8 cellular contexts compared by ENCODE assay signal in the genomic region with DNA sequence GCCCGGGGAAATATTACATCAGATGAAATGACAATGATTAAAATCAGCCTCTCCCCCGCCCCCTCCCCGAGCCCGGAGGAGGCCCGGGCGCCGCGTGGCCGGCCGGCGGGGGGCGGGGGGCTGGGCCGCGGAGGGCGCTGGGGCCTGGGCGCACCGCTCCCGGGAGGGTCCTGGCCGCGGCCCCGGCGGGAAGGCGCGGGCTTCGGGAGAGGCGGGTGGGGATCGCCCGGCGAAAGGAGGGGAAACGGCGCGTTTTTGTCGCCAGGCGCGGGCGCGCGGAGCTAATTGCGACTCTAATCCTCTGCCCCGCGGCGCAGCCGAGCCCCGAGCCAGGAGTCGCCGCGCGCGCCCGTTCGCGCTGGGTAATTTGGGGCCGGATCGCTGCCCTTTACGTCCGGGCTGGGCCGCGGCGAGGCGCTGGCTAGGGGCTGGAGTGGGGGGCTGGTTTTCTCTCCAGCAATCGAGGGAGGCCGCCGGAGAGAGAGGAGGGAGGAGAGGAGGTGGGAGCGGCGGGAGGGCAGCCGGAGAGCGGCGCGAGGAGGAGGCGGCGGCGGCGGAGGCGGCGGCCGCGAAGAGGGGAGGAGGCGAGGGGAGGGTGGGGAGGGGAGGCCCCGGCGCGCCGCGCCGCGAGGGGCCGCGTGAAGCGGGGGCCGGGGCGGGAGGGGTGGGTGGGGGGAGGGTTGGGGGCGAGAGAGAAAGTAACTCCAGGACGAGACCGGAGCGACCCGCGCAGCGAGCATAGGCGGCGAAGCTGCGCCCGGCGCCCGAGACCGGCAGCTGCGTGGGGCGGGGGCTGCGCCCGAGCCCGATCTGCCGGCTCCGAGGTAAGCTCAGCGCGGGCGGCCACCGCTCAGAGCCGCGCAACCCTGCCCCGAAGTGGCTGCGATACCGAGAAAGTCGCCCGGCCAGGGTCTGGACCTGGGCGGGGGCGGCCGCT. TPM values are rescaled to one million over a fixed set of nuclear protein-coding genes. Genes with fewer than 3 reads are reported as not detected.
A peak's percentile ranks its signal among the peaks of the same experiment; 100 is the strongest.
DNase-seq lines count a peak whose midpoint lies in the region; ATAC-seq and TF ChIP-seq lines count a peak whose summit lies in the region.

A gene with protein sequence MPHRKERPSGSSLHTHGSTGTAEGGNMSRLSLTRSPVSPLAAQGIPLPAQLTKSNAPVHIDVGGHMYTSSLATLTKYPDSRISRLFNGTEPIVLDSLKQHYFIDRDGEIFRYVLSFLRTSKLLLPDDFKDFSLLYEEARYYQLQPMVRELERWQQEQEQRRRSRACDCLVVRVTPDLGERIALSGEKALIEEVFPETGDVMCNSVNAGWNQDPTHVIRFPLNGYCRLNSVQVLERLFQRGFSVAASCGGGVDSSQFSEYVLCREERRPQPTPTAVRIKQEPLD (plus strand): TSS at position 707 of the 937 bp plus-strand sequence. CDS start 3,585 bp downstream, outside the sequence.

- H3K27me3 ChIP-seq in CD4-positive, alpha-beta memory T cell (ENCODE audit: insufficient read depth, low read length) = peaks cover 8% of the 10 kb centered on the region
- H3K27me3 ChIP-seq in thymus (ENCODE audit: control insufficient read depth, insufficient read depth) = peaks cover 44% of the 10 kb centered on the region

- peak; percentile 34 for ATAC-seq in mucosa of descending colon
- ATAC-seq in HG03045 (IDR thresholded peaks at IDR 0.05; ENCODE audit: unreplicated experiment) = no peak

- WGBS in thymus = under 1% methylated on average over 119 of the region's 125 CpGs

- DNase-seq in CD4-positive, alpha-beta memory T cell = peak in 3 of 5 donors; percentile 21 to 30 (median 22)
- DNase-seq in activated CD4-positive, alpha-beta T cell treated with anti-CD3 and anti-CD28 coated beads, Interleukin-2, amount 50 U/mL, for 48 hours = peak; percentile 51 to 58
- DNase-seq in epithelial cell of prostate (ENCODE audit: low read depth, low spot score) = no peak
- DNase-seq in mucosa of descending colon = peak in 2 of 3 donors; percentile 64 to 72
- no peak for DNase-seq in activated gamma-delta T cell (lab: John Stamatoyannopoulos, UW)

- peaks cover 14% of the 10 kb centered on the region for H3K4me1 ChIP-seq in CD4-positive, alpha-beta memory T cell (ENCODE audit: insufficient read depth, low read length)
- H3K4me1 ChIP-seq in mucosa of descending colon (ENCODE audit: low read depth) (peaks cover 11% of the 10 kb centered on the region), thymus (ENCODE audit: control insufficient read depth, insufficient read depth, low read length) (peaks cover 3% of the 10 kb centered on the region)

- no peaks in the 10 kb centered on the region for H3K36me3 Mint-ChIP-seq in CD4-positive, alpha-beta memory T cell
- no peaks in the 10 kb centered on the region for H3K36me3 Mint-ChIP-seq in IgD-negative memory B cell

- peaks cover 11 to 16% of the 10 kb centered on the region in 2 donors for H3K27me3 Mint-ChIP-seq in CD4-positive, alpha-beta memory T cell
- peaks cover 32% of the 10 kb centered on the region for H3K27me3 Mint-ChIP-seq in IgD-negative memory B cell

- peak within 1 kb of the TSS in 6 of 7 donors; percentile 10 to 81 (median 74) for H3K27ac Mint-ChIP-seq in CD4-positive, alpha-beta memory T cell
- H3K27ac Mint-ChIP-seq in IgD-negative memory B cell = peak within 1 kb of the TSS in 1 of 3 donors; percentile 59

- no peak within 1 kb of the TSS for H3K27ac ChIP-seq in CD4-positive, alpha-beta memory T cell (ENCODE audit: low read depth, low read length)
- H3K27ac ChIP-seq in epithelial cell of prostate (peak within 1 kb of the TSS; percentile 96), thymus (ENCODE audit: low read depth) (peak within 1 kb of the TSS; percentile 60)

- no peaks in the 10 kb centered on the region for H3K36me3 ChIP-seq in CD4-positive, alpha-beta memory T cell (ENCODE audit: insufficient read depth, low read length)
- H3K36me3 ChIP-seq in mucosa of descending colon (ENCODE audit: low read depth) = no peaks in the 10 kb centered on the region
- H3K36me3 ChIP-seq in thymus (ENCODE audit: control insufficient read depth, insufficient read depth) = no peaks in the 10 kb centered on the region

- peak within 1 kb of the TSS in 1 of 2 donors; percentile 47 for H3K4me3 ChIP-seq in CD4-positive, alpha-beta memory T cell (ENCODE audit: low read length in 2 of 2)
- peak within 1 kb of the TSS; percentile 50 for H3K4me3 ChIP-seq in mucosa of descending colon
- H3K4me3 ChIP-seq in thymus (ENCODE audit: low read length) = peak within 1 kb of the TSS; percentile 46

- no peaks in the 10 kb centered on the region for H3K9me3 ChIP-seq in CD4-positive, alpha-beta memory T cell (ENCODE audit: control insufficient read depth in 1 of 2, low read length in 2 of 2)
- H3K9me3 ChIP-seq in mucosa of descending colon (no peaks in the 10 kb centered on the region), thymus (ENCODE audit: control insufficient read depth) (no peaks in the 10 kb centered on the region)

- peak within 1 kb of the TSS; percentile 79 to 90 (median 89) for H3K4me3 Mint-ChIP-seq in CD4-positive, alpha-beta memory T cell
- H3K4me3 Mint-ChIP-seq in IgD-negative memory B cell = peak within 1 kb of the TSS; percentile 53 to 79 (median 68)

- POLR2A ChIA-PET in CD4-positive, alpha-beta memory T cell (lab: Charles Lee; ENCODE audit: partially characterized antibody) = interaction anchor here (0.5 to 4.3 kb wide), 5 partner anchors 10 to 24 kb away, joined by 3 to 55 read pairs (median 18); no protein-coding TSS in a partner anchor

- intact Hi-C loops in CD4-positive, alpha-beta memory T cell (cut with micrococcal nuclease) = loop anchor here (1.0 to 5.0 kb wide), 3 partner anchors 24 to 301 kb away; no protein-coding TSS in a partner anchor
- intact Hi-C loops in mucosa of descending colon (cut with DNase I, micrococcal nuclease) = loop anchor here in 1 of 2 donors (10.0 kb wide), 1 partner anchor 108 kb away; no protein-coding TSS in a partner anchor

- no peak for TF ChIP-seq CTCF in mucosa of descending colon (IDR thresholded peaks at IDR 0.05)

- CTCF ChIA-PET in CD4-positive, alpha-beta memory T cell (lab: Charles Lee; ENCODE audit: partially characterized antibody) = interaction anchor here (0.8 to 2.3 kb wide), 6 partner anchors 13 to 300 kb away, joined by 3 to 9 read pairs (median 6); no protein-coding TSS in a partner anchor

- H3K4me1 Mint-ChIP-seq in CD4-positive, alpha-beta memory T cell = peaks cover 1 to 26% (median 3%) of the 10 kb centered on the region in 4 donors
- H3K4me1 Mint-ChIP-seq in IgD-negative memory B cell = peaks cover 0 to 2% (median 0%) of the 10 kb centered on the region in 3 donors

- peaks cover 0 to 1% (median 0%) of the 10 kb centered on the region in 8 donors for H3K9me3 Mint-ChIP-seq in CD4-positive, alpha-beta memory T cell
- no peaks in the 10 kb centered on the region for H3K9me3 Mint-ChIP-seq in IgD-negative memory B cell

RNA-seq across cellular contexts. Expression of the gene that starts here (rescaled TPM):
- total RNA-seq in CD4-positive, alpha-beta memory T cell = 10 to 100 TPM in 1 of 2 experiments, 1 to 10 TPM in 1; 9.3 to 11.0 TPM
- 1 to 10 TPM in 1 of 2 donors, under 1 TPM in 1; 0.68 to 2.4 TPM for polyA plus RNA-seq in CD4-positive, alpha-beta memory T cell
- not detected for polyA plus RNA-seq in IgD-negative memory B cell
- total RNA-seq in mucosa of descending colon = 10 to 100 TPM in 2 of 3 donors, 1 to 10 TPM in 1; 8.0 to 42.3 (median 10.1) TPM
- 6.2 TPM for polyA plus RNA-seq in thymus

Comparison
In these comparisons a context has a peak if more than half of its experiments do, and no peak if none do; other contexts are left out.
1. DNase-seq: peak in CD4-positive, alpha-beta memory T cell (3 of 5), activated CD4-positive, alpha-beta T cell treated with anti-CD3 and anti-CD28 coated beads, Interleukin-2, amount 50 U/mL, for 48 hours (2 of 2) and mucosa of descending colon (2 of 3); none in epithelial cell of prostate (single experiment) and activated gamma-delta T cell (single experiment).